8 cellular contexts compared by ENCODE assay signal in the genomic region with DNA sequence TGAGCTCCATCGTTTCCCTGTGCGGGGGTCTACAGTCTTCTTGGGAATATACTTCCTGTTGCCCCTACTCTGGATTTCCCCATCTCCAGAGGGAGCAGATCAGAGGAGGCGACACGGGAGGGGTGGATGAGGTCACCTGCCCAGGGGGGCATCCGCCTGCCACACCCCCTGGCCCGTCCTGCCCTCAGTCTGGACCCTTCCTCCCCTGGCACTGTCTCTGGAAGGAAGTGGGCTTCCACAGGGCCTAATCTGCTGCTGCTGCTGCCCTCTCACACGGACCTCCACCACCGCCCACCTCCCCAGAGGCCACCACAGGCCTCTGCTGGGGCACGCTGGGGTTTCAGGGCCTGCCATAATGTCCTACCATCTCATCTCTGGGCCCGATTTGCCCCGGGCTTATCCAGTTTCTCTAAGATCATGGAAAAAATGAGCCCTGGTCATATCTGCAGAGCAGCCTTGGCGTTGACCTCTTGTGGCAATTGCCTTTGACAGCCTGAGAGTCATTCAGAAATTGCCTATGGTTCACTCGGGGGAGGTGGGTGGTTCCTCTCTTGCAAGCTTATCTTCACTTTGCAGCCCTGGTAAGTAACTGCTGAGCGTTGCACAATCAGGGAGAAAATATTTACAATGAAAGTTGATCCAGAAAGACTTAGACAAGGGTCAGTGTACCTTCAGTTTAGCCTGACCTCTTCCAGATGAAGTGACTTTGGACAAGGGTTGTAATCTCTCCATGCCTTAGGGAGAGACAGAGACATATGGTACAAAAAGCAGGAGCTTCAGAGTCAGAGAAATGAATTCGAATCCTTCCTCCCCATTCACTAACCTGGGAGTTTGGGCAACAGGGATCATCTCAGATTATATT.
DNase-seq lines count a peak whose midpoint lies in the region; ATAC-seq and TF ChIP-seq lines count a peak whose summit lies in the region.

No MANE protein-coding gene starts in this region.

- H3K9me3 ChIP-seq in Panc1 (ENCODE audit: control insufficient read depth, insufficient read depth, low read depth, low read length) = no peaks in the 10 kb centered on the region

- ATAC-seq in Panc1 = peak; percentile 75
- no peak for ATAC-seq in HG03135 (IDR thresholded peaks at IDR 0.05; ENCODE audit: unreplicated experiment)
- ATAC-seq in HG03439 (IDR thresholded peaks at IDR 0.05; ENCODE audit: unreplicated experiment) = no peak
- no peak for ATAC-seq in GM18858 (IDR thresholded peaks at IDR 0.05; ENCODE audit: unreplicated experiment)

- intact Hi-C loops in Panc1 (cut with micrococcal nuclease; ENCODE audit: unreplicated experiment) (loop anchor here (10.0 kb wide), 2 partner anchors 199 to 261 kb away; a partner anchor contains a TSS), cardiac septum (cut with DNase I) (no loop called here)

- CTCF ChIA-PET in Panc1 (lab: Charles Lee) = interaction anchor here (0.6 kb wide), 1 partner anchor 207 kb away, joined by 3 read pairs; no protein-coding TSS in a partner anchor

- peaks cover 54% of the 10 kb centered on the region for H3K4me1 ChIP-seq in Panc1 (ENCODE audit: control insufficient read depth, insufficient read depth, low read length)

- peak overlapping the region; percentile 90 for H3K27ac ChIP-seq in Panc1 (ENCODE audit: low read length)

- no peak overlapping the region for H3K4me3 ChIP-seq in Panc1 (ENCODE audit: low read depth in 2 of 2, low read length in 2 of 2)

- BruUV-seq in Panc1 (replicated peaks; lab: Mats Ljungman, UMichigan) = no TSS peak

- peak in 74 of 76 experiments; percentile 43 to 99 (median 91) for DNase-seq in HUDEP-2 (lab: John Stamatoyannopoulos, UW; ENCODE audit: unreplicated experiment in 76 of 76)
- no peak for DNase-seq in Panc1 (ENCODE audit: low read depth, low spot score)
- DNase-seq in cardiac septum (ENCODE audit: low spot score) = peak; percentile 70
- DNase-seq in stimulated activated CD4-positive, alpha-beta T cell treated with anti-CD3 and anti-CD28 coated beads, TNF-alpha, amount 100 ng/mL, for 48 hours (ENCODE audit: low read depth in 3 of 3) = peak; percentile 19 to 41 (median 41)
- DNase-seq in DMS79 (lab: John Stamatoyannopoulos, UW) = no peak

- in situ Hi-C loops in Panc1 (cut with HindIII; ENCODE audit: low pct_unique_long_range_greater_than_20kb, low sequenced_read_pairs) = no loop called here

- no peak for TF ChIP-seq CTCF in Panc1 (IDR thresholded peaks at IDR 0.05)

- POLR2A ChIA-PET in Panc1 (lab: Charles Lee) = no interaction called here

- H3K27me3 ChIP-seq in Panc1 (ENCODE audit: control insufficient read depth, insufficient read depth, low read length) = no peaks in the 10 kb centered on the region

- H3K36me3 ChIP-seq in Panc1 (ENCODE audit: control insufficient read depth, insufficient read depth, low read length) = no peaks in the 10 kb centered on the region

Comparison
In these comparisons a context has a peak if more than half of its experiments do, and no peak if none do; other contexts are left out.
1. DNase-seq: peak in HUDEP-2 (74 of 76), cardiac septum (single experiment) and stimulated activated CD4-positive, alpha-beta T cell treated with anti-CD3 and anti-CD28 coated beads, TNF-alpha, amount 100 ng/mL, for 48 hours (3 of 3); none in Panc1 (single experiment) and DMS79 (single experiment).